ENCODE assay signal across 21 cellular contexts in genomic region chr7:64637521-64638445, GRCh38. TPM values are rescaled to one million over a fixed set of nuclear protein-coding genes. Genes with fewer than 3 reads are reported as not detected.
DNase-seq lines count a peak whose midpoint lies in the region; ATAC-seq and TF ChIP-seq lines count a peak whose summit lies in the region.
"Had no signal": no experiment of that assay in that cellular context is flagged by ENCODE, and none has a peak within 500 bp of the region (broad histone marks: within the 10 kb centered on the region; RNA-seq: fewer than 3 reads in every experiment).

No MANE protein-coding gene starts in this region.

- no peak overlapping the region for H3K56ac ChIP-seq in IMR-90 (ENCODE audit: extremely low read depth, insufficient read depth, low read length)

- no peak overlapping the region for H2AK5ac ChIP-seq in IMR-90 (ENCODE audit: low read depth, low read length)

- intact Hi-C loops in IMR-90 (cut with micrococcal nuclease) (no loop called here), right lobe of liver (cut with DNase I) (no loop called here)

- no peak overlapping the region for H2AK9ac ChIP-seq in IMR-90 (replicated peaks; ENCODE audit: low read depth, low read length, poor library complexity)

- no peaks in the 10 kb centered on the region for H3K4me1 Mint-ChIP-seq in HFFc6 (ENCODE audit: low read depth)
- H3K4me1 Mint-ChIP-seq: GM23338, H9, IgD-negative memory B cell had no signal

- WGBS in IMR-90 (ENCODE audit: extremely low coverage in 2 of 2, insufficient read length in 1 of 2), 2 experiments, result 0% methylated on average over 1 of the region's 4 CpGs; no CpG with 5 or more reads in 1 of the 2 experiments
- WGBS in right lobe of liver (ENCODE audit: insufficient coverage, low coverage, low lambda C conversion rate, missing lambda C conversion rate), result 32% methylated on average over 4 of the region's 4 CpGs

- H4K8ac ChIP-seq in IMR-90 (ENCODE audit: low read depth in 2 of 2, low read length in 2 of 2), result no peak overlapping the region

- no peaks in the 10 kb centered on the region for H3K27me3 Mint-ChIP-seq in HFFc6 (ENCODE audit: insufficient read depth)
- H3K27me3 Mint-ChIP-seq: IgD-negative memory B cell had no signal

- H3K4me1 ChIP-seq in IMR-90 (ENCODE audit: control insufficient read depth, insufficient read depth, low read length) (no peaks in the 10 kb centered on the region), right lobe of liver (no peaks in the 10 kb centered on the region)
- H3K4me1 ChIP-seq: BE2C, SJSA1 had no signal

- no peak overlapping the region for H3K9ac ChIP-seq in IMR-90 (ENCODE audit: low read depth, low read length)

- H2BK15ac ChIP-seq in IMR-90 (ENCODE audit: low read depth, low read length), result no peak overlapping the region

- H3K27ac Mint-ChIP-seq in HFFc6, result no peak overlapping the region
- H3K27ac Mint-ChIP-seq: GM23338, H9 had no signal

- dilution Hi-C loops in IMR-90 (cut with HindIII; ENCODE audit: low sequenced_read_pairs, unreplicated experiment), result no loop called here

- H3K14ac ChIP-seq in IMR-90 (replicated peaks; ENCODE audit: low read depth, low read length), result no peak overlapping the region

- H3K27me3 ChIP-seq in IMR-90 (ENCODE audit: control insufficient read depth, insufficient read depth, low read length) (no peaks in the 10 kb centered on the region), right lobe of liver (no peaks in the 10 kb centered on the region)
- H3K27me3 ChIP-seq: BE2C, SJSA1 had no signal

- H3K23ac ChIP-seq in IMR-90 (ENCODE audit: low read depth, low read length), result no peak overlapping the region

- no peaks in the 10 kb centered on the region for H4K20me1 ChIP-seq in IMR-90 (ENCODE audit: insufficient read depth, low read length)

- DNase-seq in IMR-90 (no peak), epithelial cell of prostate (ENCODE audit: low read depth, low spot score) (no peak), right lobe of liver (no peak), DMS114 treated with DMSO at 0.1 percent for 48 hours (lab: John Stamatoyannopoulos, UW; ENCODE audit: unreplicated experiment) (no peak), HFFc6 (no peak)
- DNase-seq: BE2C, H9, NCI-H1092, NCI-H1417 treated with DMSO at 0.1 percent for 48 hours, NCI-H1694 treated with DMSO at 0.1 percent for 48 hours, NCI-H2081, NCI-H226, NCI-H510A, NCI-H69, Right ventricle myocardium superior, RPMI8226 had no signal

- no peak overlapping the region for H3K4me3 ChIP-seq in IMR-90 (ENCODE audit: insufficient read depth, low read depth, low read length)
- no peak overlapping the region for H3K4me3 ChIP-seq in right lobe of liver
- H3K4me3 ChIP-seq: GM23338, SJSA1 had no signal

- CTCF ChIA-PET in IMR-90 (lab: Yijun Ruan, JAX), result no interaction called here

- no peak overlapping the region for H2BK20ac ChIP-seq in IMR-90 (ENCODE audit: low read depth, low read length)

- H2BK120ac ChIP-seq in IMR-90 (ENCODE audit: low read depth, low read length), result no peak overlapping the region

- H3K18ac ChIP-seq in IMR-90 (ENCODE audit: low read depth, low read length), result no peak overlapping the region

- H3K36me3 Mint-ChIP-seq in HFFc6 (ENCODE audit: low read depth), result no peaks in the 10 kb centered on the region
- H3K36me3 Mint-ChIP-seq: IgD-negative memory B cell had no signal

- TF ChIP-seq CTCF in IMR-90 (conservative IDR thresholded peaks at IDR 0.05; ENCODE audit: low read depth, low read length), result no peak
- no peak for TF ChIP-seq CTCF in right lobe of liver (IDR thresholded peaks at IDR 0.05)
- TF ChIP-seq CTCF in HFFc6 (IDR thresholded peaks at IDR 0.05), result no peak

- no peak for TF ChIP-seq RAD21 in IMR-90 (IDR thresholded peaks at IDR 0.05; ENCODE audit: low read length)

- no peak for TF ChIP-seq POLR2A in IMR-90 (IDR thresholded peaks at IDR 0.05; ENCODE audit: low read depth, low read length)
- TF ChIP-seq POLR2A in right lobe of liver (IDR thresholded peaks at IDR 0.05), result no peak

- H2BK5ac ChIP-seq in IMR-90 (ENCODE audit: low read depth, low read length, poor library complexity, severe bottlenecking), result no peak overlapping the region

- no peak for ATAC-seq in IMR-90 (ENCODE audit: low read depth)
- peak in 3 of 4 donors; percentile 35 to 55 (median 36) for ATAC-seq in right lobe of liver
- ATAC-seq in HG02840 (IDR thresholded peaks at IDR 0.05; ENCODE audit: low FRiP score, unreplicated experiment), result no peak
- ATAC-seq in GM21723 (IDR thresholded peaks at IDR 0.05; ENCODE audit: unreplicated experiment), result no peak
- ATAC-seq: GM23338 had no signal

- POLR2A ChIA-PET in IMR-90 (lab: Charles Lee; ENCODE audit: unreplicated experiment), result no interaction called here

- no peaks in the 10 kb centered on the region for H3K79me1 ChIP-seq in IMR-90 (ENCODE audit: low read depth in 1 of 2, low read length in 2 of 2)

- H3K36me3 ChIP-seq in IMR-90 (ENCODE audit: control insufficient read depth, insufficient read depth, low read length), result no peaks in the 10 kb centered on the region
- H3K36me3 ChIP-seq in right lobe of liver, result no peaks in the 10 kb centered on the region
- H3K36me3 ChIP-seq: BE2C, SJSA1 had no signal

- in situ Hi-C loops in IMR-90 (cut with MboI; ENCODE audit: low sequenced_read_pairs), result no loop called here

- no peak overlapping the region for H3K27ac ChIP-seq in IMR-90 (ENCODE audit: insufficient read depth, low read length)
- H3K27ac ChIP-seq in epithelial cell of prostate, result peak overlapping the region; percentile 41
- peak overlapping the region in 1 of 3 donors; percentile 15 for H3K27ac ChIP-seq in right lobe of liver
- H3K27ac ChIP-seq: SJSA1 had no signal

- BruUV-seq in IMR-90 (replicated peaks; lab: Mats Ljungman, UMichigan), result no TSS peak

- H2AFZ ChIP-seq in IMR-90 (replicated peaks; ENCODE audit: low read length, poor library complexity), result no peak overlapping the region
- H2AFZ ChIP-seq: GM23338 had no signal

- H3K9me3 Mint-ChIP-seq in HFFc6, result peaks cover 17% of the 10 kb centered on the region; the same call in 1 of the 2 replicates
- H3K9me3 Mint-ChIP-seq: H9, IgD-negative memory B cell had no signal

- H3K4ac ChIP-seq in IMR-90 (ENCODE audit: low read depth, low read length), result no peak overlapping the region

- peaks cover 5% of the 10 kb centered on the region; the same call in 1 of the 2 replicates for H3K9me3 ChIP-seq in IMR-90 (ENCODE audit: control insufficient read depth, insufficient read depth, low read length)
- H3K9me3 ChIP-seq in right lobe of liver, result no peaks in the 10 kb centered on the region
- H3K9me3 ChIP-seq: BE2C had no signal

- no peak overlapping the region for H4K91ac ChIP-seq in IMR-90 (ENCODE audit: insufficient read depth, low read depth, low read length)

- no peak overlapping the region for H3K4me2 ChIP-seq in IMR-90 (ENCODE audit: low read depth, low read length)
- H3K4me2 ChIP-seq: GM23338 had no signal

- no peaks in the 10 kb centered on the region for H3K9me1 ChIP-seq in IMR-90 (ENCODE audit: insufficient read depth, low read length)

- no peak overlapping the region for H3K4me3 Mint-ChIP-seq in HFFc6
- H3K4me3 Mint-ChIP-seq: GM23338, H9, IgD-negative memory B cell had no signal

- H4K5ac ChIP-seq in IMR-90 (ENCODE audit: low read depth, low read length), result no peak overlapping the region

TF ChIP-seq in IMR-90, 13 proteins besides CTCF, POLR2A, EP300 and RAD21:
- TF ChIP-seq MAFK (IDR thresholded peaks at IDR 0.05; ENCODE audit: low read depth, low read length) (peak; percentile 66), NFE2L2 (IDR thresholded peaks at IDR 0.05; ENCODE audit: low read depth, low read length) (no peak)

RNA-seq across cellular contexts. Expression of gene ZNF107, which starts 28.1 kb away (rescaled TPM):
- 2.0 and 3.6 TPM in 2 replicates for total RNA-seq in IMR-90 (2012; rRNA removed)
- 1.9 and 2.5 TPM in 2 replicates for polyA plus RNA-seq in IMR-90 (2012; rRNA removed)
- polyA plus RNA-seq in IMR-90 (2012; cell fraction: cytosol; rRNA removed), result 0.14 and 0.28 TPM in 2 replicates
- 0.61 and 3.3 TPM in 2 replicates for polyA plus RNA-seq in IMR-90 (2012; cell fraction: nucleus; rRNA removed; ENCODE audit: low replicate concordance)
- 1 to 10 TPM; 1.2 to 2.0 (median 1.6) TPM for total RNA-seq in right lobe of liver
- total RNA-seq in HFFc6 (2021; fragmentation: NEBNext Ultra II Directional; extraction: Animal tissue kit (Norgen Biotek cat#: 25700)), result 1 to 10 TPM; 2.5 to 3.9 (median 3.4) TPM

Comparison
In these comparisons a context has a peak if more than half of its experiments do, and no peak if none do; other contexts are left out.
1. ATAC-seq: peak in right lobe of liver (3 of 4); none in IMR-90 (single experiment), HG02840 (single experiment) and GM21723 (single experiment).